In the genomic region with DNA sequence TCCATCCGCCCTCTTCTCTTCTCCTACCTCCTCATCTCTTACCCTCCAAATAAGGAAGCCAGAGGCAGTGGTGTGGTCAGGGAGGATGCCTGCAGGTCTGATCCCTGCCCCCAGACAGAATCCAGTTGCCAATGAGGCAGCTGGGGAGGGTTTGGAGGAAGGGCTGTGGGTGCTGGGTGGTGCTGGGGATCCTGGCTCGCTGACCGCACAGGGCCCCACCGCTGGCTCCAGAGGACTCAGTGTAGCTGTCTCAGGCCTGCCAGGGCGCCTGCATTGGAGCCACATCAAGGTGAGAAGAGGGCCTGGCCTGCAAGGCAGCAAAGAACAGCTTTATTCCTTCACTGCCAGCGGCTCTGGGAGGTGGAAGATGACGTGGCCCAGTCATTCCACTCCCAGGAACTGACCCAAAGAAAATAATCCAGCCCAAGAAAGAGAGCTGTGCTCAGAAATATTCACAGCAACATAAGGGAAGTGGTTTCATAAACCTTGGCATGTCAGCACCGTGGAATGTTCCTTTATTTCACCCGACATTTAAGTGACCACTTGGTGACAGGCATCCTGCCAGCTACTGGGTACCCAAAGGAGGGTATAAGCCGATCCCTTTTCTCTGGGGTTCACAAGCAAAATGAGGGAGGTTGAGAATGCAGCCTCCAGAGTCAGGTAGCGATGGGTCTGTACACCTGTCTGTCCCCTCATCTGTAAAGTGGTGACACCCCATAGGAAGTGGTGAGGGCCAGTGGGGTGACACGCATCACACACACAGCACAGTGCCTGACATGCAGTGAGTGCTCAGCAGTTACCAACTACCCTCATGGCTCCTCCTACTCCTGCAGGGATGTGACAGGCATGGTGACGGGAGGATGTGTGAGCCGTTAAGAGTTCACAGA, we compare ENCODE assay signal across 8 cellular contexts.
DNase-seq lines count a peak whose midpoint lies in the region; ATAC-seq, FAIRE-seq and TF ChIP-seq lines count a peak whose summit lies in the region.

No MANE protein-coding gene starts in this region.

- no peak overlapping the region for H3K4me3 ChIP-seq in AG09309 (ENCODE audit: control insufficient read depth, low read depth, low read length)
- peak overlapping the region; percentile 30 for H3K4me3 ChIP-seq in thoracic aorta

- ATAC-seq in activated CD8-positive, alpha-beta T cell treated with anti-CD3 and anti-CD28 coated beads, Interleukin-2, amount 10 ng/mL, durations not matched to agents 7 days and 5 days, result peak; percentile 94
- peak; percentile 98 for ATAC-seq in thoracic aorta (ENCODE audit: insufficient number of reproducible peaks, low FRiP score, low read depth)
- ATAC-seq in GM18870 (IDR thresholded peaks at IDR 0.05; ENCODE audit: unreplicated experiment), result no peak

- H3K36me3 Mint-ChIP-seq in activated CD8-positive, alpha-beta T cell treated with anti-CD3 and anti-CD28 coated beads, Interleukin-2, amount 10 ng/mL, durations not matched to agents 7 days and 5 days (ENCODE audit: low read depth), result peaks cover 5% of the 10 kb centered on the region

- TF ChIP-seq POLR2A in H54 (IDR thresholded peaks at IDR 0.05; ENCODE audit: low read depth, low read length), result peak; percentile 41

- H3K36me3 ChIP-seq in thoracic aorta, result no peaks in the 10 kb centered on the region

- peak overlapping the region; percentile 7 for H3K4me3 Mint-ChIP-seq in activated CD8-positive, alpha-beta T cell treated with anti-CD3 and anti-CD28 coated beads, Interleukin-2, amount 10 ng/mL, durations not matched to agents 7 days and 5 days

- peak; percentile 89 for DNase-seq in AG09309 (ENCODE audit: low read depth)
- peak; percentile 79 for DNase-seq in H54 (ENCODE audit: insufficient read length, low spot score)
- DNase-seq in activated CD8-positive, alpha-beta T cell treated with anti-CD3 and anti-CD28 coated beads, Interleukin-2, amount 10 ng/mL, durations not matched to agents 7 days and 5 days, result peak; percentile 84
- DNase-seq in hepatic stellate cell (ENCODE audit: low spot score), result peak; percentile 94
- peak; percentile 47 for DNase-seq in thoracic aorta (ENCODE audit: low spot score)
- no peak for DNase-seq in NCI-H774 (lab: John Stamatoyannopoulos, UW)
- no peak for DNase-seq in activated CD4-positive, CD25-positive, alpha-beta regulatory T cell (lab: John Stamatoyannopoulos, UW)

- FAIRE-seq in H54 (lab: Jason Lieb, UNC), result no peak

- no peaks in the 10 kb centered on the region for H3K9me3 ChIP-seq in thoracic aorta

- H3K9me3 Mint-ChIP-seq in activated CD8-positive, alpha-beta T cell treated with anti-CD3 and anti-CD28 coated beads, Interleukin-2, amount 10 ng/mL, durations not matched to agents 7 days and 5 days (ENCODE audit: insufficient read depth), result peaks cover 3% of the 10 kb centered on the region

- H3K27ac ChIP-seq in thoracic aorta, result peak overlapping the region; percentile 64 to 83

- no peak for TF ChIP-seq CTCF in AG09309 (IDR thresholded peaks at IDR 0.05; ENCODE audit: control insufficient read depth, insufficient read depth, low read depth, low read length, missing control alignments)
- no peak for TF ChIP-seq CTCF in thoracic aorta (IDR thresholded peaks at IDR 0.05)

- H3K27ac Mint-ChIP-seq in activated CD8-positive, alpha-beta T cell treated with anti-CD3 and anti-CD28 coated beads, Interleukin-2, amount 10 ng/mL, durations not matched to agents 7 days and 5 days, result peak overlapping the region; percentile 91

- peaks cover 10% of the 10 kb centered on the region for H3K27me3 Mint-ChIP-seq in activated CD8-positive, alpha-beta T cell treated with anti-CD3 and anti-CD28 coated beads, Interleukin-2, amount 10 ng/mL, durations not matched to agents 7 days and 5 days (ENCODE audit: low read depth)

- peaks cover 53% of the 10 kb centered on the region for H3K4me1 Mint-ChIP-seq in activated CD8-positive, alpha-beta T cell treated with anti-CD3 and anti-CD28 coated beads, Interleukin-2, amount 10 ng/mL, durations not matched to agents 7 days and 5 days (ENCODE audit: low read depth)

- H3K27me3 ChIP-seq in thoracic aorta (replicated peaks; ENCODE audit: insufficient read depth), result no peaks in the 10 kb centered on the region

- CTCF ChIA-PET in activated CD8-positive, alpha-beta T cell treated with anti-CD3 and anti-CD28 coated beads, Interleukin-2, amount 10 ng/mL, durations not matched to agents 7 days and 5 days (lab: Charles Lee), result no interaction called here

- POLR2A ChIA-PET in activated CD8-positive, alpha-beta T cell treated with anti-CD3 and anti-CD28 coated beads, Interleukin-2, amount 10 ng/mL, durations not matched to agents 7 days and 5 days (lab: Charles Lee), result no interaction called here

- H3K4me1 ChIP-seq in thoracic aorta (ENCODE audit: control insufficient read depth in 1 of 2, low read depth in 2 of 2), result peaks cover 20 to 32% of the 10 kb centered on the region in 2 donors

Comparison
In these comparisons a context has a peak if more than half of its experiments do, and no peak if none do; other contexts are left out.
1. DNase-seq: peak in AG09309 (single experiment), H54 (single experiment), activated CD8-positive, alpha-beta T cell treated with anti-CD3 and anti-CD28 coated beads, Interleukin-2, amount 10 ng/mL, durations not matched to agents 7 days and 5 days (single experiment), hepatic stellate cell (single experiment) and thoracic aorta (single experiment); none in NCI-H774 (single experiment) and activated CD4-positive, CD25-positive, alpha-beta regulatory T cell (0 of 4).